In genomic region chr14:80586116-80586515, GRCh38 we compare ENCODE assay signal across 1 cellular context.
TF ChIP-seq lines count a peak whose summit lies in the region.

No MANE protein-coding gene starts in this region.

TF ChIP-seq in IMR-90, 13 proteins besides CTCF, POLR2A, EP300 and RAD21:
- no peak for TF ChIP-seq MAZ (IDR thresholded peaks at IDR 0.05; ENCODE audit: borderline replicate concordance, low read depth, low read length)
- TF ChIP-seq NFE2L2 (IDR thresholded peaks at IDR 0.05; ENCODE audit: low read depth, low read length): no peak
- TF ChIP-seq USF2 (IDR thresholded peaks at IDR 0.05; ENCODE audit: low read depth, low read length): no peak
- TF ChIP-seq BHLHE40 (IDR thresholded peaks at IDR 0.05; ENCODE audit: low read depth, low read length): no peak
- TF ChIP-seq ELK1 (IDR thresholded peaks at IDR 0.05; ENCODE audit: borderline replicate concordance, low read depth, low read length): no peak
- TF ChIP-seq MAFK (IDR thresholded peaks at IDR 0.05; ENCODE audit: low read depth, low read length): no peak
- TF ChIP-seq CEBPB (IDR thresholded peaks at IDR 0.05; ENCODE audit: low read depth, low read length): no peak
- no peak for TF ChIP-seq MXI1 (IDR thresholded peaks at IDR 0.05; ENCODE audit: borderline replicate concordance, low read depth, low read length)
- no peak for TF ChIP-seq CHD1 (IDR thresholded peaks at IDR 0.05; ENCODE audit: low read depth, low read length)
- TF ChIP-seq RFX5 (IDR thresholded peaks at IDR 0.05; ENCODE audit: low read depth, low read length): no peak
- TF ChIP-seq FOS (IDR thresholded peaks at IDR 0.05; ENCODE audit: low read depth, low read length): no peak
- no peak for TF ChIP-seq SMC3 (IDR thresholded peaks at IDR 0.05; ENCODE audit: low read depth, low read length)
- no peak for TF ChIP-seq RCOR1 (IDR thresholded peaks at IDR 0.05; ENCODE audit: insufficient replicate concordance, low read length)
